8 cellular contexts compared by ENCODE assay signal in the genomic region with DNA sequence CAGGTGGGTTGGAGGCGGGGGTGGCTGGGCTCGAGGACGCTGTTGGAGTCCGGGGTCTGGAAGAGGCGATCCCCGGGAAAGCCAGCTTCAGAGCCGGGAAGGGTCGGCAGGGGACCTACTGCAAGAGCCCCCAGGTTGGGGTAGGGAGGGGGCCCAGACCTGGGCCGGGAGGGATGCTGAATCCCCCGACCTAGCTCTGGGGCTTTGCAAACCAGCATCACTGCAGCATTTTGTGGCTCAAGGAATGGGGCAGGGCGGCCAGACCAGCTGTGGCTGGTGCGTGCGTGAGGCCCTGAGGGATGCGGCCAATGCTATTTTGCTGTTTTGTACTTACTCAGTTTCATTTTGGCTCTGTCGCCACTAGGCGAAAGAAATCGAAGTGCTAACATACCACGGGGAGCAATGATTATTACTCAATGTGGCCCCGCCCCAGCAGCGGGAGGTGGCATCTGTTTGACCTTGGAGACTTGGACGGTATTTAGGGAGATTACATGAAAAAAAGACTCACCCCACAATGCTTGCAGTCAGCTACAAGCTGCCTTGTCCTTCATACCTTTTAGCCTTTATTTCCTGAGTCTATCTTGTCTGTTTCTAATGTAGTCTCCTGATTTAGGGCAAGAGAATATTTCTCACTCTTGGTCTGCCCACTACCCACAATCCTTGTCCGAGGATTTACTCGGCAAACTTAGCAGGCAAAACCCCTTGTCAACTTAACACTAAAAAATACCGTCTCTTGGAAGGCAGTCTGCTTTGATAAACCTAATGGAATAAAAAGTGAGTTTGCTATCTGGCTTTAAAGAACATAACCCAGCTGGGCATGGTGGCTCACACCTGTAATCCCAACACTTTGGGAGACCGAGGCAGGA. TPM values are rescaled to one million over a fixed set of nuclear protein-coding genes. Genes with fewer than 3 reads are reported as not detected.
DNase-seq lines count a peak whose midpoint lies in the region; ATAC-seq and TF ChIP-seq lines count a peak whose summit lies in the region.

No MANE protein-coding gene starts in this region.

- H2AFZ ChIP-seq in PC-3 (ENCODE audit: low read length) (peak overlapping the region; percentile 96), fibroblast of lung (ENCODE audit: low read length) (no peak overlapping the region)

- no peaks in the 10 kb centered on the region for H3K27me3 Mint-ChIP-seq in activated T-cell treated with anti-CD3 and anti-CD28 coated beads, Interleukin-2, amount 50 U/mL, for 72 hours (ENCODE audit: low read depth)
- no peaks in the 10 kb centered on the region for H3K27me3 Mint-ChIP-seq in natural killer cell treated with Interleukin-12 subunit alpha and Interleukin-12 subunit beta and Interleukin-15 and Interleukin-18, amount 100 ng/mL, for 72 hours

- H3K4me3 ChIP-seq in PC-3 (ENCODE audit: low read length) (peak overlapping the region; percentile 75), fibroblast of lung (replicated peaks in 1 of 4; ENCODE audit: control extremely low read depth in 1 of 4, insufficient read depth in 1 of 4, low read depth in 3 of 4, low read length in 4 of 4) (peak overlapping the region; percentile 74 to 91 (median 78))

- H3K4me1 Mint-ChIP-seq in activated T-cell treated with anti-CD3 and anti-CD28 coated beads, Interleukin-2, amount 50 U/mL, for 72 hours (ENCODE audit: low read depth) = peaks cover 36% of the 10 kb centered on the region
- peaks cover 32 to 38% of the 10 kb centered on the region in 2 donors for H3K4me1 Mint-ChIP-seq in natural killer cell treated with Interleukin-12 subunit alpha and Interleukin-12 subunit beta and Interleukin-15 and Interleukin-18, amount 100 ng/mL, for 72 hours (ENCODE audit: low read depth in 2 of 2)

- intact Hi-C loops in PC-3 (cut with micrococcal nuclease) = loop anchor here (1.0 kb wide), 2 partner anchors 27 to 41 kb away; no protein-coding TSS in a partner anchor

- POLR2A ChIA-PET in PC-3 (lab: Charles Lee; ENCODE audit: unreplicated experiment) = interaction anchor here (0.5 to 1.0 kb wide), 3 partner anchors 40 to 105 kb away, joined by 3 to 8 read pairs (median 6); partner anchors contain the start of gene YWHAG

- no peaks in the 10 kb centered on the region for H3K27me3 ChIP-seq in PC-3 (ENCODE audit: low read length)
- no peaks in the 10 kb centered on the region for H3K27me3 ChIP-seq in fibroblast of lung (ENCODE audit: control insufficient read depth, insufficient read depth, low read length)

- DNase-seq in DMS53 (lab: John Stamatoyannopoulos, UW) (peak; percentile 92), HS-27A (ENCODE audit: low read depth) (peak; percentile 63), PC-3 (peak; percentile 69), fibroblast of lung (ENCODE audit: low read depth in 2 of 2) (peak; percentile 85 to 90)
- peak; percentile 81 for DNase-seq in activated T-cell treated with anti-CD3 and anti-CD28 coated beads, Interleukin-2, amount 50 U/mL, for 72 hours
- DNase-seq in natural killer cell treated with Interleukin-12 subunit alpha and Interleukin-12 subunit beta and Interleukin-15 and Interleukin-18, amount 100 ng/mL, for 72 hours (ENCODE audit: low spot score) = peak; percentile 85

- peaks cover 2% of the 10 kb centered on the region in 2 donors for H3K36me3 Mint-ChIP-seq in activated T-cell treated with anti-CD3 and anti-CD28 coated beads, Interleukin-2, amount 50 U/mL, for 72 hours (ENCODE audit: insufficient read depth in 2 of 2)
- H3K36me3 Mint-ChIP-seq in natural killer cell treated with Interleukin-12 subunit alpha and Interleukin-12 subunit beta and Interleukin-15 and Interleukin-18, amount 100 ng/mL, for 72 hours = no peaks in the 10 kb centered on the region

- H3K9me2 ChIP-seq in PC-3 (replicated peaks; ENCODE audit: low read length) = no peaks in the 10 kb centered on the region

- H3K36me3 ChIP-seq in PC-3 (ENCODE audit: low read depth, low read length) = no peaks in the 10 kb centered on the region; the same call in 1 of the 2 replicates
- H3K36me3 ChIP-seq in fibroblast of lung (ENCODE audit: control insufficient read depth, insufficient read depth, low read length) = no peaks in the 10 kb centered on the region

- TSS peak; percentile 61 for BruUV-seq in PC-3 (replicated peaks; lab: Mats Ljungman, UMichigan)

- peak; percentile 41 for ATAC-seq in GM21381 (IDR thresholded peaks at IDR 0.05; ENCODE audit: unreplicated experiment)
- peak; percentile 55 for ATAC-seq in PC-3
- peak; percentile 55 to 58 for ATAC-seq in activated T-cell treated with anti-CD3 and anti-CD28 coated beads, Interleukin-2, amount 50 U/mL, for 72 hours (replicated peaks in 1 of 2)
- peak; percentile 74 to 80 for ATAC-seq in natural killer cell treated with Interleukin-12 subunit alpha and Interleukin-12 subunit beta and Interleukin-15 and Interleukin-18, amount 100 ng/mL, for 72 hours

- H4K20me1 ChIP-seq in PC-3 (ENCODE audit: low read length) (peaks cover 6% of the 10 kb centered on the region; the same call in 1 of the 2 replicates), fibroblast of lung (ENCODE audit: control insufficient read depth, extremely low read depth, insufficient read depth, low read length) (no peaks in the 10 kb centered on the region)

- H3K79me2 ChIP-seq in PC-3 (ENCODE audit: low read length) = no peaks in the 10 kb centered on the region
- peaks cover 10% of the 10 kb centered on the region for H3K79me2 ChIP-seq in fibroblast of lung (ENCODE audit: control insufficient read depth, insufficient read depth, low read length)

- peak overlapping the region; percentile 48 for H3K27ac ChIP-seq in PC-3 (ENCODE audit: low read length)
- H3K27ac ChIP-seq in fibroblast of lung (ENCODE audit: insufficient read depth, low read length) = peak overlapping the region; percentile 96
- peak overlapping the region; percentile 96 for H3K27ac ChIP-seq in temporal lobe (ENCODE audit: low read depth, low read length)

- peak overlapping the region; percentile 79 for H3K4me2 ChIP-seq in PC-3 (ENCODE audit: low read length)
- peak overlapping the region; percentile 98 for H3K4me2 ChIP-seq in fibroblast of lung (ENCODE audit: extremely low read depth, insufficient read depth, low read length)

- CTCF ChIA-PET in PC-3 (lab: Charles Lee) = interaction anchor here (1.1 kb wide), 1 partner anchor 41 kb away, joined by 3 read pairs; no protein-coding TSS in a partner anchor

- H3K9me3 Mint-ChIP-seq in activated T-cell treated with anti-CD3 and anti-CD28 coated beads, Interleukin-2, amount 50 U/mL, for 72 hours = no peaks in the 10 kb centered on the region
- no peaks in the 10 kb centered on the region for H3K9me3 Mint-ChIP-seq in natural killer cell treated with Interleukin-12 subunit alpha and Interleukin-12 subunit beta and Interleukin-15 and Interleukin-18, amount 100 ng/mL, for 72 hours

- H3K4me3 Mint-ChIP-seq in activated T-cell treated with anti-CD3 and anti-CD28 coated beads, Interleukin-2, amount 50 U/mL, for 72 hours = peak overlapping the region; percentile 82 to 83
- peak overlapping the region; percentile 89 for H3K4me3 Mint-ChIP-seq in natural killer cell treated with Interleukin-12 subunit alpha and Interleukin-12 subunit beta and Interleukin-15 and Interleukin-18, amount 100 ng/mL, for 72 hours

- H3K9ac ChIP-seq in PC-3 (ENCODE audit: low read length) = peak overlapping the region; percentile 74
- peak overlapping the region; percentile 95 for H3K9ac ChIP-seq in fibroblast of lung (ENCODE audit: insufficient read depth, low read length)

- H3K27ac Mint-ChIP-seq in activated T-cell treated with anti-CD3 and anti-CD28 coated beads, Interleukin-2, amount 50 U/mL, for 72 hours = peak overlapping the region; percentile 82
- H3K27ac Mint-ChIP-seq in natural killer cell treated with Interleukin-12 subunit alpha and Interleukin-12 subunit beta and Interleukin-15 and Interleukin-18, amount 100 ng/mL, for 72 hours = peak overlapping the region; percentile 87 to 89

- H3K9me3 ChIP-seq in PC-3 (ENCODE audit: low read length) = no peaks in the 10 kb centered on the region
- H3K9me3 ChIP-seq in fibroblast of lung (ENCODE audit: control insufficient read depth, insufficient read depth, low read depth, low read length) = no peaks in the 10 kb centered on the region

- TF ChIP-seq CTCF in PC-3 (conservative IDR thresholded peaks at IDR 0.05; ENCODE audit: low read depth, low read length) (peak; percentile 32; the same call in 1 of the 2 replicates), fibroblast of lung (conservative IDR thresholded peaks at IDR 0.05 in 1 of 2, IDR thresholded peaks at IDR 0.05 in 1 of 2; ENCODE audit: low read depth in 1 of 2, low read length in 2 of 2) (peak; percentile 32 to 40)

- peaks cover 7% of the 10 kb centered on the region for H3F3A ChIP-seq in PC-3 (ENCODE audit: low read length, unreplicated experiment)

- H3K4me1 ChIP-seq in PC-3 (ENCODE audit: insufficient read depth, low read length) (peaks cover 13% of the 10 kb centered on the region), fibroblast of lung (ENCODE audit: control insufficient read depth, extremely low read depth, insufficient read depth, low read length) (peaks cover 23% of the 10 kb centered on the region)

RNA-seq across cellular contexts. Expression of gene HSPB1, which starts 16.2 kb away (rescaled TPM):
- total RNA-seq in PC-3 (2014; rRNA removed) = 166 and 189 TPM in 2 replicates
- 10 to 100 TPM; 39.7 to 42.0 TPM for total RNA-seq in activated T-cell treated with anti-CD3 and anti-CD28 coated beads, Interleukin-2, amount 50 U/mL, for 72 hours
- 36.2 and 70.0 TPM in 2 replicates for total RNA-seq in fibroblast of lung
- 234 and 235 TPM in 2 replicates for polyA plus RNA-seq in fibroblast of lung
- 950 and 998 TPM in 2 replicates for polyA plus RNA-seq in fibroblast of lung (2012)
- polyA minus RNA-seq in fibroblast of lung (ENCODE audit: low replicate concordance) = 199 and 349 TPM in 2 replicates
- 10 to 100 TPM; 13.3 to 30.3 TPM for total RNA-seq in natural killer cell treated with Interleukin-12 subunit alpha and Interleukin-12 subunit beta and Interleukin-15 and Interleukin-18, amount 100 ng/mL, for 72 hours
- 5.2 TPM for total RNA-seq in temporal lobe

RNA-seq across cellular contexts. Expression of gene YWHAG, which starts 40.1 kb away (rescaled TPM):
- total RNA-seq in PC-3 (2014; rRNA removed) = 42.2 and 54.4 TPM in 2 replicates
- total RNA-seq in activated T-cell treated with anti-CD3 and anti-CD28 coated beads, Interleukin-2, amount 50 U/mL, for 72 hours = 100 to 1,000 TPM; 107 to 120 TPM
- 54.2 and 68.4 TPM in 2 replicates for total RNA-seq in fibroblast of lung
- polyA plus RNA-seq in fibroblast of lung = 80.4 and 85.7 TPM in 2 replicates
- 130 and 136 TPM in 2 replicates for polyA plus RNA-seq in fibroblast of lung (2012)
- 46.5 and 52.8 TPM in 2 replicates for polyA minus RNA-seq in fibroblast of lung (ENCODE audit: low replicate concordance)
- total RNA-seq in natural killer cell treated with Interleukin-12 subunit alpha and Interleukin-12 subunit beta and Interleukin-15 and Interleukin-18, amount 100 ng/mL, for 72 hours = 100 to 1,000 TPM; 115 to 154 TPM
- 344 TPM for total RNA-seq in temporal lobe

Comparison
In these comparisons a context has a peak if more than half of its experiments do, and no peak if none do; other contexts are left out.
1. Peak in every context shown above with its lines: DNase-seq, ATAC-seq, H3K4me3 ChIP-seq and H3K27ac ChIP-seq.